In the genomic region with DNA sequence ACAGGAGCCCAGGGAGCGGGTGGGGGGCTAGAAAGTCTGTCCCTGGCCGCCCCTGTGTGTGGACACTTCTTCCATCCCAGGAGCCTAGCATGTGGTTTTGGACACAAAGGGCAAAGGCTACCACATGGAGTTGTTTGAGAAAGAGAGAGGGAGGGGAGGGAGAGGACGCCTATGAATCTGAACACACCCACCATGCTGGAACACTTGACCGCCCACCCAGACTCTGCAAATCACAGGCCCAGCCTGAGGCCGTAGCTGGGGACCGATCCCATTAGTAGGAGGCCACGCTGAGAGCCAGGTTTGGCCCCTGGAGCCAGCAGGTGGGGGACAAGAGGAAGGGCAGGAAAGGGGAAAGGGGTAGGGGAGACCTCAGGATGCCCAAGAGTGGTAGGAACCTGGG, we compare ENCODE assay signal across 33 cellular contexts. TPM values are rescaled to one million over a fixed set of nuclear protein-coding genes. Genes with fewer than 3 reads are reported as not detected.
"Had no signal": no experiment of that assay in that cellular context is flagged by ENCODE, and none has a peak within 500 bp of the region (broad histone marks: within the 10 kb centered on the region; RNA-seq: fewer than 3 reads in every experiment).

No MANE protein-coding gene starts in this region.

- H3K27me3 Mint-ChIP-seq: activated CD8-positive, alpha-beta T cell treated with anti-CD3 and anti-CD28 coated beads for 36 hours; activated naive CD4-positive, alpha-beta T cell treated with anti-CD3 and anti-CD28 coated beads, Interleukin-2, amount 50 U/mL, for 24 hours; activated naive CD8-positive, alpha-beta T cell treated with anti-CD3 and anti-CD28 coated beads for 36 hours; activated naive CD8-positive, alpha-beta T cell treated with anti-CD3 and anti-CD28 coated beads, Interleukin-2, amount 50 U/mL, for 24 hours had no signal

- H3K4me3 Mint-ChIP-seq: activated CD8-positive, alpha-beta T cell treated with anti-CD3 and anti-CD28 coated beads for 36 hours; activated naive CD4-positive, alpha-beta T cell treated with anti-CD3 and anti-CD28 coated beads for 36 hours; activated naive CD4-positive, alpha-beta T cell treated with anti-CD3 and anti-CD28 coated beads, Interleukin-2, amount 50 U/mL, for 24 hours; activated naive CD8-positive, alpha-beta T cell treated with anti-CD3 and anti-CD28 coated beads for 36 hours; activated naive CD8-positive, alpha-beta T cell treated with anti-CD3 and anti-CD28 coated beads, Interleukin-2, amount 50 U/mL, for 24 hours; activated T-helper 1 cell treated with anti-CD3 and anti-CD28 coated beads, Interleukin-12 subunit alpha, Interleukin-12 subunit beta, Interleukin-2, Interleukin-4 antibody, amounts not matched to agents 30 ng/mL and 10 ng/mL and 1 ng/mL, durations not matched to agents 14 hours and 24 hours and 36 hours; endodermal cell; T-helper 17 cell; WTC11 had no signal

- DNase-seq: activated CD4-positive, alpha-beta T cell treated with anti-CD3 and anti-CD28 coated beads for 48 hours; activated CD4-positive, alpha-beta T cell treated with anti-CD3 and anti-CD28 coated beads, Interleukin-2, amount 50 U/mL, for 1 hour; activated CD4-positive, alpha-beta T cell treated with anti-CD3 and anti-CD28 coated beads, Interleukin-2, amount 50 U/mL, for 48 hours; activated CD8-positive, alpha-beta memory T cell treated with anti-CD3 and anti-CD28 coated beads for 24 hours; activated CD8-positive, alpha-beta T cell treated with anti-CD3 and anti-CD28 coated beads for 36 hours; activated effector memory CD4-positive, alpha-beta T cell treated with anti-CD3 and anti-CD28 coated beads, Interleukin-2, amount 50 U/mL, for 16 hours; activated naive CD4-positive, alpha-beta T cell treated with anti-CD3 and anti-CD28 coated beads for 36 hours; activated naive CD8-positive, alpha-beta T cell treated with anti-CD3 and anti-CD28 coated beads for 36 hours; activated naive CD8-positive, alpha-beta T cell treated with anti-CD3 and anti-CD28 coated beads, Interleukin-2, amount 50 U/mL, for 24 hours; activated T-cell treated with anti-CD3 and anti-CD28 coated beads, Interleukin-2, amount 50 U/mL, for 1 hour; activated T-cell treated with anti-CD3 and anti-CD28 coated beads, Interleukin-2, amount 50 U/mL, for 48 hours; adrenal gland; amygdala; aorta; body of pancreas; caudate nucleus; cortex of kidney; effector CD8-positive, alpha-beta T cell; endodermal cell; foreskin fibroblast; T-helper 1 cell; T-helper 17 cell had no signal

- H3K36me3 ChIP-seq: adrenal gland, heart left ventricle had no signal

- H3K4me1 ChIP-seq: adrenal gland, body of pancreas had no signal

- H3K9me3 ChIP-seq: adrenal gland, body of pancreas, heart left ventricle had no signal

- H3K4me3 ChIP-seq: adrenal gland, body of pancreas, heart left ventricle had no signal

- H3K9me3 Mint-ChIP-seq: activated CD8-positive, alpha-beta T cell treated with anti-CD3 and anti-CD28 coated beads for 36 hours; activated naive CD4-positive, alpha-beta T cell treated with anti-CD3 and anti-CD28 coated beads for 36 hours; activated naive CD4-positive, alpha-beta T cell treated with anti-CD3 and anti-CD28 coated beads, Interleukin-2, amount 50 U/mL, for 24 hours; activated naive CD8-positive, alpha-beta T cell treated with anti-CD3 and anti-CD28 coated beads for 36 hours; activated naive CD8-positive, alpha-beta T cell treated with anti-CD3 and anti-CD28 coated beads, Interleukin-2, amount 50 U/mL, for 24 hours; activated T-helper 1 cell treated with anti-CD3 and anti-CD28 coated beads, Interleukin-12 subunit alpha, Interleukin-12 subunit beta, Interleukin-2, Interleukin-4 antibody, amounts not matched to agents 30 ng/mL and 10 ng/mL and 1 ng/mL, durations not matched to agents 14 hours and 24 hours and 36 hours; activated T-helper 2 cell treated with anti-CD3 and anti-CD28 coated beads, Interferon-gamma antibody, Interleukin-2, Interleukin-4, amounts not matched to agents 10 μg/mL and 5 μg/mL and 100 μg/mL, durations not matched to agents 14 hours and 24 hours and 36 hours; endodermal cell; WTC11 had no signal

- ATAC-seq: activated CD4-positive, CD25-positive, alpha-beta regulatory T cell treated with anti-CD3 and anti-CD28 coated beads, Interleukin-2, amount 50 U/mL, for 24 hours; activated CD8-positive, alpha-beta T cell treated with anti-CD3 and anti-CD28 coated beads for 36 hours; activated naive CD8-positive, alpha-beta T cell treated with anti-CD3 and anti-CD28 coated beads, Interleukin-2, amount 50 U/mL, for 24 hours; body of pancreas; esophagus mucosa; heart left ventricle; T-helper 17 cell; WTC11 had no signal

- H3K27ac ChIP-seq: adrenal gland, body of pancreas, heart left ventricle, VCaP had no signal

- FAIRE-seq: colon, frontal cortex had no signal

- H3K36me3 Mint-ChIP-seq: activated naive CD4-positive, alpha-beta T cell treated with anti-CD3 and anti-CD28 coated beads, Interleukin-2, amount 50 U/mL, for 24 hours; activated naive CD8-positive, alpha-beta T cell treated with anti-CD3 and anti-CD28 coated beads for 36 hours; WTC11 had no signal

- H3K27me3 ChIP-seq: adrenal gland, body of pancreas, heart left ventricle had no signal

- H3K4me1 Mint-ChIP-seq: activated naive CD4-positive, alpha-beta T cell treated with anti-CD3 and anti-CD28 coated beads, Interleukin-2, amount 50 U/mL, for 24 hours; activated naive CD8-positive, alpha-beta T cell treated with anti-CD3 and anti-CD28 coated beads for 36 hours; endodermal cell; T-helper 17 cell had no signal

- H3K27ac Mint-ChIP-seq: activated CD8-positive, alpha-beta T cell treated with anti-CD3 and anti-CD28 coated beads for 36 hours; activated naive CD4-positive, alpha-beta T cell treated with anti-CD3 and anti-CD28 coated beads for 36 hours; activated naive CD4-positive, alpha-beta T cell treated with anti-CD3 and anti-CD28 coated beads, Interleukin-2, amount 50 U/mL, for 24 hours; activated naive CD8-positive, alpha-beta T cell treated with anti-CD3 and anti-CD28 coated beads for 36 hours; activated naive CD8-positive, alpha-beta T cell treated with anti-CD3 and anti-CD28 coated beads, Interleukin-2, amount 50 U/mL, for 24 hours; activated T-helper 1 cell treated with anti-CD3 and anti-CD28 coated beads, Interleukin-12 subunit alpha, Interleukin-12 subunit beta, Interleukin-2, Interleukin-4 antibody, amounts not matched to agents 30 ng/mL and 10 ng/mL and 1 ng/mL, durations not matched to agents 14 hours and 24 hours and 36 hours; activated T-helper 2 cell treated with anti-CD3 and anti-CD28 coated beads, Interferon-gamma antibody, Interleukin-2, Interleukin-4, amounts not matched to agents 10 μg/mL and 5 μg/mL and 100 μg/mL, durations not matched to agents 14 hours and 24 hours and 36 hours; endodermal cell; T-helper 17 cell; WTC11 had no signal

RNA-seq across cellular contexts. Expression of gene ADAMTS14, which starts 39.6 kb away (rescaled TPM):
- total RNA-seq: activated naive CD4-positive, alpha-beta T cell treated with anti-CD3 and anti-CD28 coated beads for 36 hours; dermis microvascular lymphatic vessel endothelial cell; T-helper 17 cell had no signal
